Comparison of ENCODE assay signal across 1 cellular context in genomic region chr18:26526128-26526965, GRCh38.
TF ChIP-seq lines count a peak whose summit lies in the region.

No MANE protein-coding gene starts in this region.

TF ChIP-seq in WTC11, 78 proteins besides CTCF, POLR2A, EP300 and RAD21 (continued from another document):
- TF ChIP-seq ZBTB43 (CRISPR knock-in tag; IDR thresholded peaks at IDR 0.05) (0 out of 2 replicates have a peak, but pooled peaks have one; percentile 47), NFATC4 (CRISPR knock-in tag; IDR thresholded peaks at IDR 0.05) (no peak), TEAD4 (CRISPR knock-in tag; IDR thresholded peaks at IDR 0.05) (peak; percentile 62; the same call in 1 of the 2 replicates), GTF2I (CRISPR knock-in tag; conservative IDR thresholded peaks at IDR 0.05) (no peak), USF1 (CRISPR knock-in tag; IDR thresholded peaks at IDR 0.05) (0 out of 2 replicates have a peak, but pooled peaks have one; percentile 11), ZNF423 (CRISPR knock-in tag; IDR thresholded peaks at IDR 0.05) (peak; percentile 62), ZNF138 (CRISPR knock-in tag; conservative IDR thresholded peaks at IDR 0.05) (no peak), TCF7 (CRISPR knock-in tag; IDR thresholded peaks at IDR 0.05; ENCODE audit: low read depth) (no peak), TEAD1 (CRISPR knock-in tag; IDR thresholded peaks at IDR 0.05) (peak; percentile 95), MAX (CRISPR knock-in tag; IDR thresholded peaks at IDR 0.05) (peak; percentile 68)
- TF ChIP-seq, protein P1, sequence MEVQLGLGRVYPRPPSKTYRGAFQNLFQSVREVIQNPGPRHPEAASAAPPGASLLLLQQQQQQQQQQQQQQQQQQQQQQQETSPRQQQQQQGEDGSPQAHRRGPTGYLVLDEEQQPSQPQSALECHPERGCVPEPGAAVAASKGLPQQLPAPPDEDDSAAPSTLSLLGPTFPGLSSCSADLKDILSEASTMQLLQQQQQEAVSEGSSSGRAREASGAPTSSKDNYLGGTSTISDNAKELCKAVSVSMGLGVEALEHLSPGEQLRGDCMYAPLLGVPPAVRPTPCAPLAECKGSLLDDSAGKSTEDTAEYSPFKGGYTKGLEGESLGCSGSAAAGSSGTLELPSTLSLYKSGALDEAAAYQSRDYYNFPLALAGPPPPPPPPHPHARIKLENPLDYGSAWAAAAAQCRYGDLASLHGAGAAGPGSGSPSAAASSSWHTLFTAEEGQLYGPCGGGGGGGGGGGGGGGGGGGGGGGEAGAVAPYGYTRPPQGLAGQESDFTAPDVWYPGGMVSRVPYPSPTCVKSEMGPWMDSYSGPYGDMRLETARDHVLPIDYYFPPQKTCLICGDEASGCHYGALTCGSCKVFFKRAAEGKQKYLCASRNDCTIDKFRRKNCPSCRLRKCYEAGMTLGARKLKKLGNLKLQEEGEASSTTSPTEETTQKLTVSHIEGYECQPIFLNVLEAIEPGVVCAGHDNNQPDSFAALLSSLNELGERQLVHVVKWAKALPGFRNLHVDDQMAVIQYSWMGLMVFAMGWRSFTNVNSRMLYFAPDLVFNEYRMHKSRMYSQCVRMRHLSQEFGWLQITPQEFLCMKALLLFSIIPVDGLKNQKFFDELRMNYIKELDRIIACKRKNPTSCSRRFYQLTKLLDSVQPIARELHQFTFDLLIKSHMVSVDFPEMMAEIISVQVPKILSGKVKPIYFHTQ (CRISPR knock-in tag; IDR thresholded peaks at IDR 0.05), result no peak
- TF ChIP-seq, protein P2, sequence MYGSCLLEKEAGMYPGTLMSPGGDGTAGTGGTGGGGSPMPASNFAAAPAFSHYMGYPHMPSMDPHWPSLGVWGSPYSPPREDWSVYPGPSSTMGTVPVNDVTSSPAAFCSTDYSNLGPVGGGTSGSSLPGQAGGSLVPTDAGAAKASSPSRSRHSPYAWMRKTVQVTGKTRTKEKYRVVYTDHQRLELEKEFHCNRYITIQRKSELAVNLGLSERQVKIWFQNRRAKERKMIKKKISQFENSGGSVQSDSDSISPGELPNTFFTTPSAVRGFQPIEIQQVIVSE (CRISPR knock-in tag; IDR thresholded peaks at IDR 0.05; ENCODE audit: borderline replicate concordance), result no peak
- TF ChIP-seq, protein P3, sequence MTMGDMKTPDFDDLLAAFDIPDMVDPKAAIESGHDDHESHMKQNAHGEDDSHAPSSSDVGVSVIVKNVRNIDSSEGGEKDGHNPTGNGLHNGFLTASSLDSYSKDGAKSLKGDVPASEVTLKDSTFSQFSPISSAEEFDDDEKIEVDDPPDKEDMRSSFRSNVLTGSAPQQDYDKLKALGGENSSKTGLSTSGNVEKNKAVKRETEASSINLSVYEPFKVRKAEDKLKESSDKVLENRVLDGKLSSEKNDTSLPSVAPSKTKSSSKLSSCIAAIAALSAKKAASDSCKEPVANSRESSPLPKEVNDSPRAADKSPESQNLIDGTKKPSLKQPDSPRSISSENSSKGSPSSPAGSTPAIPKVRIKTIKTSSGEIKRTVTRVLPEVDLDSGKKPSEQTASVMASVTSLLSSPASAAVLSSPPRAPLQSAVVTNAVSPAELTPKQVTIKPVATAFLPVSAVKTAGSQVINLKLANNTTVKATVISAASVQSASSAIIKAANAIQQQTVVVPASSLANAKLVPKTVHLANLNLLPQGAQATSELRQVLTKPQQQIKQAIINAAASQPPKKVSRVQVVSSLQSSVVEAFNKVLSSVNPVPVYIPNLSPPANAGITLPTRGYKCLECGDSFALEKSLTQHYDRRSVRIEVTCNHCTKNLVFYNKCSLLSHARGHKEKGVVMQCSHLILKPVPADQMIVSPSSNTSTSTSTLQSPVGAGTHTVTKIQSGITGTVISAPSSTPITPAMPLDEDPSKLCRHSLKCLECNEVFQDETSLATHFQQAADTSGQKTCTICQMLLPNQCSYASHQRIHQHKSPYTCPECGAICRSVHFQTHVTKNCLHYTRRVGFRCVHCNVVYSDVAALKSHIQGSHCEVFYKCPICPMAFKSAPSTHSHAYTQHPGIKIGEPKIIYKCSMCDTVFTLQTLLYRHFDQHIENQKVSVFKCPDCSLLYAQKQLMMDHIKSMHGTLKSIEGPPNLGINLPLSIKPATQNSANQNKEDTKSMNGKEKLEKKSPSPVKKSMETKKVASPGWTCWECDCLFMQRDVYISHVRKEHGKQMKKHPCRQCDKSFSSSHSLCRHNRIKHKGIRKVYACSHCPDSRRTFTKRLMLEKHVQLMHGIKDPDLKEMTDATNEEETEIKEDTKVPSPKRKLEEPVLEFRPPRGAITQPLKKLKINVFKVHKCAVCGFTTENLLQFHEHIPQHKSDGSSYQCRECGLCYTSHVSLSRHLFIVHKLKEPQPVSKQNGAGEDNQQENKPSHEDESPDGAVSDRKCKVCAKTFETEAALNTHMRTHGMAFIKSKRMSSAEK (CRISPR knock-in tag; IDR thresholded peaks at IDR 0.05; ENCODE audit: borderline replicate concordance), result no peak
- TF ChIP-seq, protein P4, sequence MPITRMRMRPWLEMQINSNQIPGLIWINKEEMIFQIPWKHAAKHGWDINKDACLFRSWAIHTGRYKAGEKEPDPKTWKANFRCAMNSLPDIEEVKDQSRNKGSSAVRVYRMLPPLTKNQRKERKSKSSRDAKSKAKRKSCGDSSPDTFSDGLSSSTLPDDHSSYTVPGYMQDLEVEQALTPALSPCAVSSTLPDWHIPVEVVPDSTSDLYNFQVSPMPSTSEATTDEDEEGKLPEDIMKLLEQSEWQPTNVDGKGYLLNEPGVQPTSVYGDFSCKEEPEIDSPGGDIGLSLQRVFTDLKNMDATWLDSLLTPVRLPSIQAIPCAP (CRISPR knock-in tag; IDR thresholded peaks at IDR 0.05), result no peak
